In the genomic region with DNA sequence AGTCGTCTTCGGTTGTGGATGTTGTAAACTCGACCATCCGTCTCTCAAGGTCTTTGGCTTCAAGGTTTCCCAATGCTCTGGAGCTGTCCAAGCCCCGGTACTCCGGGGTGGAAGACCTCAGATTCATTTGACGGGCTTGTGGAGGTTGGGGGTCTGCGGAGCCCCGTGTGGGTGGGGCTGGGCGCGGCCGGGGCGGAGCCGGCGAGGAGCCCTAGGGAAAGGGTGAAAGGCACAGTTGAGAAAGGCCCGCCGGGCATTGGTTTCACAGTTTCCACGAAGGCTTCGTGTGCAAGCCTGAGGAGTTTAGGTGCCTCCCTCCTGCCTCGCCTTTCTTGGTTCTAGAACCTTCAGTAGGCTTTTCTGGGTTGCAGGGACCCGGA, we compare ENCODE assay signal across 8 cellular contexts. TPM values are rescaled to one million over a fixed set of nuclear protein-coding genes. Genes with fewer than 3 reads are reported as not detected.
DNase-seq lines count a peak whose midpoint lies in the region; ATAC-seq, FAIRE-seq and TF ChIP-seq lines count a peak whose summit lies in the region.

No MANE protein-coding gene starts in this region.

- H3K9me3 ChIP-seq in GM12878 (replicated peaks; ENCODE audit: control insufficient read depth, insufficient read depth, low read length) (peaks cover 2% of the 10 kb centered on the region; the same call in 2 of the 3 replicates), liver (ENCODE audit: control insufficient read depth in 4 of 4, low read length in 3 of 4) (no peaks in the 10 kb centered on the region), thymus (ENCODE audit: control insufficient read depth) (no peaks in the 10 kb centered on the region)

- H3K4me1 Mint-ChIP-seq in activated naive CD4-positive, alpha-beta T cell treated with anti-CD3 and anti-CD28 coated beads for 36 hours (ENCODE audit: low read depth), result peaks cover 29% of the 10 kb centered on the region

- TF ChIP-seq CTCF in GM12878 (IDR thresholded peaks at IDR 0.05 in 2 of 3, conservative IDR thresholded peaks at IDR 0.05 in 1 of 3; ENCODE audit: control insufficient read depth in 2 of 3, extremely low read depth in 1 of 3, insufficient read depth in 1 of 3, low read depth in 3 of 3, low read length in 3 of 3) (no peak), liver (IDR thresholded peaks at IDR 0.05; ENCODE audit: low read depth, low read length, missing input control) (no peak)

- H3K27me3 Mint-ChIP-seq in activated naive CD4-positive, alpha-beta T cell treated with anti-CD3 and anti-CD28 coated beads for 36 hours (ENCODE audit: low read depth), result peaks cover 2% of the 10 kb centered on the region

- H3K4me3 Mint-ChIP-seq in activated naive CD4-positive, alpha-beta T cell treated with anti-CD3 and anti-CD28 coated beads for 36 hours, result peak overlapping the region; percentile 95

- no TSS peak for BruUV-seq in GM12878 (replicated peaks; lab: Mats Ljungman, UMichigan)

- POLR2A ChIA-PET in GM12878 (lab: Charles Lee), result interaction anchor here (1.0 to 1.5 kb wide), 5 partner anchors 11 to 313 kb away, joined by 3 to 6 read pairs (median 4); a partner anchor contains a TSS

- peak overlapping the region; percentile 99 for H3K4me2 ChIP-seq in GM12878 (ENCODE audit: control insufficient read depth, insufficient read depth)

- SMC1A ChIA-PET in GM12878 (lab: Charles Lee; ENCODE audit: uncharacterized antibody, unreplicated experiment), result interaction anchor here (0.8 to 2.6 kb wide), 5 partner anchors 21 to 231 kb away, joined by 3 to 19 read pairs (median 5); a partner anchor contains a TSS

- intact Hi-C loops in activated naive CD4-positive, alpha-beta T cell treated with anti-CD3 and anti-CD28 coated beads for 36 hours (cut with micrococcal nuclease), result loop anchor here (1.0 to 2.0 kb wide), 7 partner anchors 31 to 312 kb away; a partner anchor contains a TSS
- intact Hi-C loops in GM12878 (cut with micrococcal nuclease; ENCODE audit: unreplicated experiment), result no loop called here

- peaks cover 26% of the 10 kb centered on the region for H3K4me1 ChIP-seq in GM12878 (ENCODE audit: control insufficient read depth, insufficient read depth, low read length)
- peaks cover 7 to 27% (median 16%) of the 10 kb centered on the region in 4 donors for H3K4me1 ChIP-seq in liver (ENCODE audit: control insufficient read depth in 4 of 4, insufficient read depth in 4 of 4, low read length in 3 of 4)
- peaks cover 15% of the 10 kb centered on the region for H3K4me1 ChIP-seq in thymus (ENCODE audit: control insufficient read depth, insufficient read depth, low read length)

- H3K4me3 ChIP-seq in GM12878 (peak overlapping the region; percentile 36; the same call in 1 of the 2 replicates), liver (ENCODE audit: low read depth in 1 of 3, low read length in 3 of 3) (peak overlapping the region; percentile 3 to 53 (median 47)), thymus (ENCODE audit: low read length) (peak overlapping the region; percentile 75)

- no peak for FAIRE-seq in GM12878 (lab: Jason Lieb, UNC)

- RAD21 ChIA-PET in GM12878 (lab: Charles Lee; ENCODE audit: unreplicated experiment), result interaction anchor here (0.6 to 1.2 kb wide), 3 partner anchors 114 to 194 kb away, joined by 4 to 8 read pairs (median 5); a partner anchor contains a TSS

- H3K9ac ChIP-seq in GM12878 (ENCODE audit: control insufficient read depth, insufficient read depth, low read length) (no peak overlapping the region; the same call in 1 of the 2 replicates), liver (ENCODE audit: low read depth in 1 of 2, low read length in 2 of 2) (no peak overlapping the region)

- no peaks in the 10 kb centered on the region for H3K9me3 Mint-ChIP-seq in activated naive CD4-positive, alpha-beta T cell treated with anti-CD3 and anti-CD28 coated beads for 36 hours

- CTCF ChIA-PET in activated naive CD4-positive, alpha-beta T cell treated with anti-CD3 and anti-CD28 coated beads for 36 hours (lab: Charles Lee), result interaction anchor here (1.1 kb wide), 1 partner anchor 17 kb away, joined by 3 read pairs; no protein-coding TSS in a partner anchor
- CTCF ChIA-PET in GM12878 (lab: Yijun Ruan, JAX), result interaction anchor here (0.9 to 2.9 kb wide), 8 partner anchors 13 to 478 kb away, joined by 3 to 25 read pairs (median 4); a partner anchor contains a TSS

- H3K27ac ChIP-seq in GM12878 (ENCODE audit: control insufficient read depth, insufficient read depth), result peak overlapping the region; percentile 79
- H3K27ac ChIP-seq in liver (ENCODE audit: low read depth in 1 of 2, low read length in 2 of 2), result peak overlapping the region; percentile 67 to 90
- H3K27ac ChIP-seq in thymus (ENCODE audit: low read depth), result peak overlapping the region; percentile 97

- 29% methylated on average over 21 of the region's 21 CpGs for WGBS in GM12878 (ENCODE audit: insufficient coverage, insufficient replicate concordance, low lambda C conversion rate, missing lambda C conversion rate)
- 30% methylated on average over 21 of the region's 21 CpGs for whole genome bisulfite sequencing in liver
- 17% methylated on average over 21 of the region's 21 CpGs for WGBS in thymus

- H4K20me1 ChIP-seq in GM12878 (ENCODE audit: control insufficient read depth, insufficient read depth), result no peaks in the 10 kb centered on the region

- H3K27me3 ChIP-seq in GM12878 (replicated peaks in 1 of 2; ENCODE audit: control insufficient read depth in 2 of 2, insufficient read depth in 2 of 2, low read length in 1 of 2) (no peaks in the 10 kb centered on the region), liver (ENCODE audit: control insufficient read depth in 4 of 4, insufficient read depth in 4 of 4, low read length in 3 of 4) (no peaks in the 10 kb centered on the region), thymus (ENCODE audit: control insufficient read depth, insufficient read depth) (no peaks in the 10 kb centered on the region)

- no peak for TF ChIP-seq RAD21 in GM12878 (IDR thresholded peaks at IDR 0.05; ENCODE audit: insufficient read depth, low read depth, low read length)
- no peak for TF ChIP-seq RAD21 in liver (IDR thresholded peaks at IDR 0.05)

- peaks cover 41% of the 10 kb centered on the region for H3K79me2 ChIP-seq in GM12878 (ENCODE audit: control insufficient read depth, insufficient read depth, low read length)

- H3K36me3 Mint-ChIP-seq in activated naive CD4-positive, alpha-beta T cell treated with anti-CD3 and anti-CD28 coated beads for 36 hours (ENCODE audit: low read depth), result peaks cover 8% of the 10 kb centered on the region

- H3K36me3 ChIP-seq in GM12878 (ENCODE audit: control insufficient read depth in 2 of 2, insufficient read depth in 2 of 2, low read length in 1 of 2) (no peaks in the 10 kb centered on the region), liver (ENCODE audit: control insufficient read depth in 4 of 4, insufficient read depth in 3 of 4, low read depth in 1 of 4, low read length in 3 of 4) (no peaks in the 10 kb centered on the region), thymus (ENCODE audit: control insufficient read depth, insufficient read depth) (no peaks in the 10 kb centered on the region)

- H3K27ac Mint-ChIP-seq in activated naive CD4-positive, alpha-beta T cell treated with anti-CD3 and anti-CD28 coated beads for 36 hours, result no peak overlapping the region

- in situ Hi-C loops in GM12878 (cut with MboI), result no loop called here

- no peak for TF ChIP-seq EP300 in GM12878 (IDR thresholded peaks at IDR 0.05; ENCODE audit: borderline replicate concordance in 1 of 2, control insufficient read depth in 1 of 2, low read depth in 2 of 2, low read length in 2 of 2)

- peak overlapping the region; percentile 98 for H2AFZ ChIP-seq in GM12878 (ENCODE audit: control insufficient read depth, low read depth, low read length)

- ATAC-seq in GM12878 (no peak; the same call in 2 of the 3 replicates), GM18867 (IDR thresholded peaks at IDR 0.05; ENCODE audit: unreplicated experiment) (no peak)

- DNase-seq in activated naive CD4-positive, alpha-beta T cell treated with anti-CD3 and anti-CD28 coated beads for 36 hours, result no peak
- DNase-seq in activated naive CD4-positive, alpha-beta T cell treated with Interleukin-2 at 50 U/mL for 16 hours, result no peak
- no peak for DNase-seq in GM12878 (ENCODE audit: low read depth, low spot score)
- DNase-seq in NCI-H446 (lab: John Stamatoyannopoulos, UW), result no peak
- no peak for DNase-seq in DMS53 treated with DMSO at 0.1 percent for 48 hours (lab: John Stamatoyannopoulos, UW; ENCODE audit: unreplicated experiment)

- TF ChIP-seq POLR2A in GM12878 (IDR thresholded peaks at IDR 0.05; ENCODE audit: low read depth, low read length), result no peak

TF ChIP-seq in GM12878, 131 proteins besides CTCF, POLR2A, EP300 and RAD21 (continues in another document):
- no peak for TF ChIP-seq CEBPB (IDR thresholded peaks at IDR 0.05; ENCODE audit: borderline replicate concordance in 1 of 2, low read depth in 2 of 2, low read length in 2 of 2)
- TF ChIP-seq BMI1 (IDR thresholded peaks at IDR 0.05; ENCODE audit: borderline replicate concordance), result 0 out of 2 replicates have a peak, but pooled peaks have one; percentile 3
- no peak for TF ChIP-seq JUNB (IDR thresholded peaks at IDR 0.05)

TF ChIP-seq in liver, 16 proteins besides CTCF, POLR2A, EP300 and RAD21 (continues in another document):
- TF ChIP-seq TAF1 (conservative IDR thresholded peaks at IDR 0.05), result no peak

RNA-seq across cellular contexts. Expression of a gene that starts 0.4 kb away (rescaled TPM):
- total RNA-seq in activated naive CD4-positive, alpha-beta T cell treated with anti-CD3 and anti-CD28 coated beads for 36 hours, result 10 to 100 TPM; 27.4 to 28.3 TPM
- total RNA-seq in GM12878 (2013; cell fraction: nucleolus; rRNA removed), result 153 and 159 TPM in 2 replicates
- 18.4 and 20.5 TPM in 2 replicates for total RNA-seq in GM12878 (2014; rRNA removed)
- 28.1 and 28.5 TPM in 2 replicates for total RNA-seq in GM12878 (2014; rRNA removed; fragmentation: Illumina TruSeq; extraction: Trizol)
- total RNA-seq in GM12878 (2021), result 25.6 and 29.6 TPM in 2 replicates
- 4.2 TPM for polyA plus RNA-seq in GM12878 (2011; ENCODE audit: low read depth)
- polyA plus RNA-seq in GM12878 (2011; rRNA removed), result 11.1 and 12.2 TPM in 2 replicates
- 6.3 and 7.9 TPM in 2 replicates for polyA plus RNA-seq in GM12878 (2011; cell fraction: cytosol; rRNA removed)
- 11.7 and 15.1 TPM in 2 replicates for polyA plus RNA-seq in GM12878 (2011; cell fraction: nucleus; rRNA removed)
- 5.9 and 7.7 TPM in 2 replicates for polyA plus RNA-seq in GM12878 (2012)
- polyA plus RNA-seq in GM12878 (2014; fragmentation: Illumina TruSeq; extraction: Trizol), result 15.6 and 17.6 TPM in 2 replicates
- polyA plus RNA-seq in GM12878 (2014; fragmentation: Nextera tagmentation; extraction: Ambion mirVana), result 1 to 10 TPM; 2.6 to 2.8 TPM
- 7.9 and 8.3 TPM in 2 replicates for polyA plus RNA-seq in GM12878 (2014; rRNA removed)
- polyA plus RNA-seq in GM12878 (2016; fragmentation: Nextera tagmentation; extraction: Ambion mirVana), result 10 to 100 TPM; 21.6 to 21.7 TPM
- 41.3 and 69.1 TPM in 2 replicates for polyA minus RNA-seq in GM12878 (2011; rRNA and poly(A)+ RNA removed)
- 13.4 and 17.0 TPM in 2 replicates for polyA minus RNA-seq in GM12878 (2011; cell fraction: cytosol; rRNA and poly(A)+ RNA removed)
- polyA minus RNA-seq in GM12878 (2011; cell fraction: nucleus; rRNA and poly(A)+ RNA removed), result 21.0 and 29.9 TPM in 2 replicates
- total RNA-seq in liver, result 10 to 100 TPM; 17.3 to 33.5 TPM
- polyA plus RNA-seq in liver, result 1 to 10 TPM; 2.1 to 9.1 TPM
- polyA plus RNA-seq in thymus, result 5.2 TPM
